In genomic region chr10:96683065-96683464, GRCh38 we compare ENCODE assay signal across 19 cellular contexts. TPM values are rescaled to one million over a fixed set of nuclear protein-coding genes. Genes with fewer than 3 reads are reported as not detected.
DNase-seq lines count a peak whose midpoint lies in the region; ATAC-seq and TF ChIP-seq lines count a peak whose summit lies in the region.
"Had no signal": no experiment of that assay in that cellular context is flagged by ENCODE, and none has a peak within 500 bp of the region (broad histone marks: within the 10 kb centered on the region; RNA-seq: fewer than 3 reads in every experiment).

No MANE protein-coding gene starts in this region.

- TF ChIP-seq CTCF in HFFc6 (IDR thresholded peaks at IDR 0.05) (no peak), BE2C (IDR thresholded peaks at IDR 0.05; ENCODE audit: low read depth, low read length) (no peak)

- no peak overlapping the region for H3K4me3 ChIP-seq in BE2C (ENCODE audit: low read depth, low read length)
- H3K4me3 ChIP-seq: ascending aorta, right atrium auricular region had no signal

- H3K27me3 Mint-ChIP-seq in HFFc6 (ENCODE audit: insufficient read depth): peaks cover 17% of the 10 kb centered on the region
- H3K27me3 Mint-ChIP-seq: dendritic cell treated with granulocyte-macrophage colony-stimulating factor and Interleukin-4, amounts not matched to agents 40 ng/mL and 50 ng/mL, for 4 days had no signal

- no peaks in the 10 kb centered on the region; the same call in 1 of the 2 replicates for H3K9me3 Mint-ChIP-seq in HFFc6
- H3K9me3 Mint-ChIP-seq: dendritic cell treated with granulocyte-macrophage colony-stimulating factor and Interleukin-4, amounts not matched to agents 40 ng/mL and 50 ng/mL, for 4 days had no signal

- peaks cover 10% of the 10 kb centered on the region; the same call in 1 of the 2 replicates for H3K36me3 Mint-ChIP-seq in HFFc6 (ENCODE audit: low read depth)
- H3K36me3 Mint-ChIP-seq: activated CD8-positive, alpha-beta memory T cell treated with anti-CD3 and anti-CD28 coated beads, Interleukin-2, amount 10 ng/mL, durations not matched to agents 7 days and 5 days; mesothelial cell of epicardium had no signal

- H3K27ac Mint-ChIP-seq in HFFc6: peak overlapping the region; percentile 47
- H3K27ac Mint-ChIP-seq: activated CD8-positive, alpha-beta memory T cell treated with anti-CD3 and anti-CD28 coated beads, Interleukin-2, amount 10 ng/mL, durations not matched to agents 7 days and 5 days; dendritic cell treated with granulocyte-macrophage colony-stimulating factor and Interleukin-4, amounts not matched to agents 40 ng/mL and 50 ng/mL, for 4 days; mesothelial cell of epicardium had no signal

- no peaks in the 10 kb centered on the region for H3K27me3 ChIP-seq in BE2C
- H3K27me3 ChIP-seq: ascending aorta, neutrophil, right atrium auricular region had no signal

- peak overlapping the region; percentile 11 for H3K4me3 Mint-ChIP-seq in HFFc6
- H3K4me3 Mint-ChIP-seq: activated CD8-positive, alpha-beta memory T cell treated with anti-CD3 and anti-CD28 coated beads, Interleukin-2, amount 10 ng/mL, durations not matched to agents 7 days and 5 days; dendritic cell treated with granulocyte-macrophage colony-stimulating factor and Interleukin-4, amounts not matched to agents 40 ng/mL and 50 ng/mL, for 4 days; mesothelial cell of epicardium had no signal

- H3K36me3 ChIP-seq in BE2C: no peaks in the 10 kb centered on the region
- H3K36me3 ChIP-seq: ascending aorta, neutrophil, right atrium auricular region had no signal

- H3K9me3 ChIP-seq in BE2C: no peaks in the 10 kb centered on the region
- H3K9me3 ChIP-seq: ascending aorta, neutrophil, right atrium auricular region had no signal

- no peaks in the 10 kb centered on the region for H3K4me1 ChIP-seq in BE2C
- H3K4me1 ChIP-seq: ascending aorta, right atrium auricular region had no signal

- peaks cover 28% of the 10 kb centered on the region for H3K4me1 Mint-ChIP-seq in HFFc6 (ENCODE audit: low read depth)
- H3K4me1 Mint-ChIP-seq: mesothelial cell of epicardium had no signal

- DNase-seq in AG08396 (ENCODE audit: low spot score): peak; percentile 51
- peak; percentile 85 for DNase-seq in HFFc6
- peak; percentile 75 for DNase-seq in astrocyte of the hippocampus (ENCODE audit: low read depth, low spot score)
- DNase-seq in kidney tubule cell (ENCODE audit: low spot score): peak; percentile 17
- no peak for DNase-seq in anterior cingulate cortex (lab: John Stamatoyannopoulos, UW)
- no peak for DNase-seq in BE2C
- no peak for DNase-seq in NCI-H524 treated with DMSO at 0.1 percent for 48 hours (lab: John Stamatoyannopoulos, UW)
- DNase-seq: ACHN; activated CD4-positive, CD25-positive, alpha-beta regulatory T cell; activated CD8-positive, alpha-beta memory T cell treated with anti-CD3 and anti-CD28 coated beads, Interleukin-2, amount 10 ng/mL, durations not matched to agents 7 days and 5 days; activated effector memory CD4-positive, alpha-beta T cell treated with Interleukin-2 at 50 U/mL for 16 hours; NCI-H345 had no signal

- ATAC-seq in HG02852 (IDR thresholded peaks at IDR 0.05; ENCODE audit: unreplicated experiment): no peak
- ATAC-seq: activated CD8-positive, alpha-beta memory T cell treated with anti-CD3 and anti-CD28 coated beads, Interleukin-2, amount 10 ng/mL, durations not matched to agents 7 days and 5 days had no signal

RNA-seq across cellular contexts. Expression of gene PIK3AP1, which starts 37.2 kb away (rescaled TPM):
- total RNA-seq in HFFc6 (2021; fragmentation: NEBNext Ultra II Directional; extraction: Animal tissue kit (Norgen Biotek cat#: 25700)): under 1 TPM in 3 of 6 experiments, not detected in 3; 0.05 TPM
- polyA plus RNA-seq in BE2C (2012; ENCODE audit: insufficient read depth, insufficient read length, low read depth): 17.8 TPM
- polyA plus RNA-seq: keratinocyte had no signal

Comparison
In these comparisons a context has a peak if more than half of its experiments do, and no peak if none do; other contexts are left out.
1. DNase-seq: peak in AG08396 (single experiment), HFFc6 (single experiment), astrocyte of the hippocampus (single experiment) and kidney tubule cell (single experiment); none in anterior cingulate cortex (0 of 58), BE2C (single experiment) and NCI-H524 treated with DMSO at 0.1 percent for 48 hours (single experiment).